15 cellular contexts compared by ENCODE assay signal in the genomic region with DNA sequence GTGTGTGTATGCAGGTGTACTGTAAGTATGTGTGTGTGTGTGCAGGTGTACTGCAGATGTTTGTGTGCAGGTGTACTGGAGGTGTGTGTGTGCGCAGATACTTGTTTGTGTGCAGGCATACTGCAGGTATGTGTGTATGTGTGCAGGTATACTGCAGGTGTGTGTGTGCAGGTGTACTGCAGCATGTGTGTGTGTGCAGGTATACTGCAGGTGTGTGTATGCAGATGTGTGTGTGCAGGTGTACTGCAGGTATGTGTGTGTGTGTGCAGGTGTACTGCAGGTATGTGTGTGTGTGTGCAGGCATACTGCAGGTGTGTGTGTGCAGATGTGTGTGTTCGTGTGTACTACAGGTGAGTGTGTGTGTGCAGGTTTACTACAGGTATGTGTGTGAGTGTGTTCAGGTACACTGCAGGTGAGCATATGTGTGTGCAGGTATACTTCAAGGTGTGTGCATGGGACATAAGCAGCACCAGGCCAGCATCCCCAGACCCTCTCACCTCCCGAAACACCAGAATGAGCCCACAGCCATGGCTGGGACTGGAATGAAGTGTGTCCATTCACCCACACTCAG.
"Had no signal": no experiment of that assay in that cellular context is flagged by ENCODE, and none has a peak within 500 bp of the region (broad histone marks: within the 10 kb centered on the region; RNA-seq: fewer than 3 reads in every experiment).

No MANE protein-coding gene starts in this region.

- H3K4me1 Mint-ChIP-seq: activated naive CD4-positive, alpha-beta T cell treated with anti-CD3 and anti-CD28 coated beads, Interleukin-2, amount 50 U/mL, for 24 hours had no signal

- H3K36me3 Mint-ChIP-seq: activated naive CD4-positive, alpha-beta T cell treated with anti-CD3 and anti-CD28 coated beads, Interleukin-2, amount 50 U/mL, for 24 hours; type B pancreatic cell had no signal

- ATAC-seq: activated T-helper 17 cell treated with anti-CD3 and anti-CD28 coated beads, Interleukin-2, amount 50 U/mL, for 72 hours; effector memory CD8-positive, alpha-beta T cell; heart left ventricle; stimulated activated naive CD8-positive, alpha-beta T cell treated with anti-CD3 and anti-CD28 coated beads, Interleukin-15, Interleukin-2, amounts not matched to agents 100 U/mL and 50 U/mL, for 24 hours had no signal

- H3K4me3 Mint-ChIP-seq: activated naive CD4-positive, alpha-beta T cell treated with anti-CD3 and anti-CD28 coated beads, Interleukin-2, amount 50 U/mL, for 24 hours; activated T-helper 17 cell treated with anti-CD3 and anti-CD28 coated beads, Interleukin-2, amount 50 U/mL, for 72 hours; effector memory CD8-positive, alpha-beta T cell; type B pancreatic cell had no signal

- H3K9me3 Mint-ChIP-seq: activated naive CD4-positive, alpha-beta T cell treated with anti-CD3 and anti-CD28 coated beads, Interleukin-2, amount 50 U/mL, for 24 hours; activated T-helper 17 cell treated with anti-CD3 and anti-CD28 coated beads, Interleukin-2, amount 50 U/mL, for 72 hours; effector memory CD8-positive, alpha-beta T cell; type B pancreatic cell had no signal

- H3K36me3 ChIP-seq: heart left ventricle had no signal

- H3K4me3 ChIP-seq: heart left ventricle, skin epidermis had no signal

- H3K27ac ChIP-seq: epithelial cell of prostate, heart left ventricle, skin epidermis had no signal

- H3K9me3 ChIP-seq: heart left ventricle had no signal

- H3K27ac Mint-ChIP-seq: activated naive CD4-positive, alpha-beta T cell treated with anti-CD3 and anti-CD28 coated beads, Interleukin-2, amount 50 U/mL, for 24 hours; activated T-helper 17 cell treated with anti-CD3 and anti-CD28 coated beads, Interleukin-2, amount 50 U/mL, for 72 hours; effector memory CD8-positive, alpha-beta T cell; type B pancreatic cell had no signal

- DNase-seq: activated CD4-positive, alpha-beta T cell treated with anti-CD3 and anti-CD28 coated beads for 4 hours; amniotic stem cell; dermis blood vessel endothelial cell; effector memory CD8-positive, alpha-beta T cell; retina; stimulated activated CD4-positive, alpha-beta T cell treated with anti-CD3 and anti-CD28 coated beads, Interleukin-4, amount 100 ng/mL, for 4 hours; stimulated activated CD8-positive, alpha-beta memory T cell treated with anti-CD3 and anti-CD28 coated beads, Interleukin-4, amount 100 ng/mL, for 48 hours; stimulated activated naive CD8-positive, alpha-beta T cell treated with anti-CD3 and anti-CD28 coated beads, Interleukin-15, Interleukin-2, amounts not matched to agents 100 U/mL and 50 U/mL, for 24 hours; T-helper 2 cell had no signal

- H3K4me1 ChIP-seq: heart left ventricle had no signal
